In the genomic region with DNA sequence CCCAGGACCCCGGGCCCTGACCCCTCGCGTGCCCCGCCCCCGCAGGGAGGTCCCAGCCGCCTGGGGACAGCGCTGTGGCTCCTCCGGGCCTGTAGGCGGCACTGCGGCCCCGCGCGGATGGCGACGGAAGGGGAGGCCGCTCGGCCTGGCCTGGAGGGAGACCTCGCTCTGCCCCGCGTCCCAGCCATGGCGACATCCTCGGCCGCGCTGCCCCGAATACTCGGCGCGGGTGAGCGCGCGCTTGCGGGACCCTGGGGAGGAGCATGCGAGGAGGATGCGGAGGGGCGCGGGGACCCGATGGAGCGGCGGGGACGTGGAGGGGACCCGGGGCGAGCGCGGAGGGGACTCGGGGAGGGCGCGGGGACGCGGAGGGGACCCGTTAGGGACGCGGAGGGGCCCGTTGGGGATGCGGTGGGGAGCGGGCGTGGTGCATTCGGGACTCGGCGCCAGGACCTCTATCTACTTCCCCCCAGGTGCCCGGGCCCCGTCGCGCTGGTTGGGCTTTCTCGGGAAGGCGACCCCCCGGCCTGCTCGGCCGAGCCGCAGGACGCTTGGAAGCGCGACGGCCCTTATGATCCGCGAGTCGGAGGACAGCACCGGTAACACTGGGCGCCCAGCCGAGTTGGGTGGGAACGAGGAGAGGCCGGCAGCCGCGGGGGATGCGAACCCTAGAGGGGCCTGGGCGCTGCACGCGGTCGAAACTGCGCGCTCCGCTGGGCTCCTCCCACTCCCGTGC, we compare ENCODE assay signal across 8 cellular contexts. TPM values are rescaled to one million over a fixed set of nuclear protein-coding genes. Genes with fewer than 3 reads are reported as not detected.
DNase-seq lines count a peak whose midpoint lies in the region; ATAC-seq and TF ChIP-seq lines count a peak whose summit lies in the region.

Gene MRPS2, plus strand, starts transcription at position 158 of the 736 bp plus-strand sequence. Its CDS starts 29 bp downstream, at position 187.

- H3K9me3 ChIP-seq in HUES48 (ENCODE audit: control insufficient read depth, insufficient read depth, low read length) = no peaks in the 10 kb centered on the region

- peak; percentile 67 for ATAC-seq in GM21367 (IDR thresholded peaks at IDR 0.05; ENCODE audit: unreplicated experiment)
- peak; percentile 97 for ATAC-seq in natural killer cell treated with Interleukin-12 subunit alpha and Interleukin-12 subunit beta and Interleukin-15 and Interleukin-18, amount 100 ng/mL, for 72 hours

- peak within 1 kb of the TSS; percentile 89 for H3K9ac ChIP-seq in HUES48 (ENCODE audit: low read depth, low read length)

- no peaks in the 10 kb centered on the region for H3K9me3 Mint-ChIP-seq in natural killer cell treated with Interleukin-12 subunit alpha and Interleukin-12 subunit beta and Interleukin-15 and Interleukin-18, amount 100 ng/mL, for 72 hours

- TF ChIP-seq CTCF in fibroblast of mammary gland (conservative IDR thresholded peaks at IDR 0.05; ENCODE audit: control insufficient read depth, insufficient read depth, low read depth, low read length) = peak; percentile 43

- H3K27ac ChIP-seq in HUES48 (ENCODE audit: low read depth, low read length) = peak within 1 kb of the TSS; percentile 59

- in situ Hi-C loops in Caki2 (cut with HindIII; ENCODE audit: low pct_unique_long_range_greater_than_20kb, low sequenced_read_pairs) = no loop called here

- no peaks in the 10 kb centered on the region for H3K27me3 Mint-ChIP-seq in natural killer cell treated with Interleukin-12 subunit alpha and Interleukin-12 subunit beta and Interleukin-15 and Interleukin-18, amount 100 ng/mL, for 72 hours

- H3K36me3 Mint-ChIP-seq in natural killer cell treated with Interleukin-12 subunit alpha and Interleukin-12 subunit beta and Interleukin-15 and Interleukin-18, amount 100 ng/mL, for 72 hours = no peaks in the 10 kb centered on the region

- DNase-seq in Caki2 (ENCODE audit: low read depth) (peak; percentile 82), RKO (ENCODE audit: low spot score) (peak; percentile 95), fibroblast of mammary gland (ENCODE audit: low read depth) (peak; percentile 77)
- DNase-seq in activated T-helper 1 cell treated with anti-CD3 and anti-CD28 coated beads, Interleukin-2, amount 50 U/mL, for 16 hours (ENCODE audit: low read depth in 1 of 2, low spot score in 1 of 2) = peak; percentile 73 to 79
- DNase-seq in natural killer cell treated with Interleukin-12 subunit alpha and Interleukin-12 subunit beta and Interleukin-15 and Interleukin-18, amount 100 ng/mL, for 72 hours (ENCODE audit: low spot score) = peak; percentile 94
- peak; percentile 82 for DNase-seq in stimulated activated naive CD4-positive, alpha-beta T cell treated with Interleukin-2 at 50 U/mL for 16 hours (lab: John Stamatoyannopoulos, UW)

- H3K4me1 ChIP-seq in HUES48 (ENCODE audit: control insufficient read depth, insufficient read depth, low read length) = peaks cover 16% of the 10 kb centered on the region

- H3K27me3 ChIP-seq in HUES48 (ENCODE audit: control insufficient read depth, insufficient read depth, low read length) = no peaks in the 10 kb centered on the region

- peaks cover 6 to 16% of the 10 kb centered on the region in 2 donors for H3K4me1 Mint-ChIP-seq in natural killer cell treated with Interleukin-12 subunit alpha and Interleukin-12 subunit beta and Interleukin-15 and Interleukin-18, amount 100 ng/mL, for 72 hours (ENCODE audit: low read depth in 2 of 2)

- peaks cover 39% of the 10 kb centered on the region for H3K36me3 ChIP-seq in HUES48 (ENCODE audit: control insufficient read depth, insufficient read depth, low read length)

- peak within 1 kb of the TSS; percentile 50 to 68 for H3K27ac Mint-ChIP-seq in natural killer cell treated with Interleukin-12 subunit alpha and Interleukin-12 subunit beta and Interleukin-15 and Interleukin-18, amount 100 ng/mL, for 72 hours

- peak within 1 kb of the TSS; percentile 84 for H3K4me3 Mint-ChIP-seq in natural killer cell treated with Interleukin-12 subunit alpha and Interleukin-12 subunit beta and Interleukin-15 and Interleukin-18, amount 100 ng/mL, for 72 hours

- peak within 1 kb of the TSS; percentile 92 for H3K4me3 ChIP-seq in HUES48 (ENCODE audit: low read depth, low read length)
- peak within 1 kb of the TSS; percentile 68 for H3K4me3 ChIP-seq in fibroblast of mammary gland (ENCODE audit: control insufficient read depth, low read depth, low read length)

RNA-seq across cellular contexts. Expression of gene MRPS2, which starts in this region (rescaled TPM):
- total RNA-seq in Caki2 (2014; rRNA removed; shearing (Covaris generic); ENCODE audit: low replicate concordance) = 30.9 and 50.6 TPM in 2 replicates
- 10 to 100 TPM; 38.2 to 78.3 TPM for total RNA-seq in natural killer cell treated with Interleukin-12 subunit alpha and Interleukin-12 subunit beta and Interleukin-15 and Interleukin-18, amount 100 ng/mL, for 72 hours

Comparison
In these comparisons a context has a peak if more than half of its experiments do, and no peak if none do; other contexts are left out.
1. Peak in every context shown above with its lines: DNase-seq, ATAC-seq, H3K4me3 ChIP-seq and H3K27ac ChIP-seq.